Comparison of ENCODE assay signal across 30 cellular contexts in the genomic region with DNA sequence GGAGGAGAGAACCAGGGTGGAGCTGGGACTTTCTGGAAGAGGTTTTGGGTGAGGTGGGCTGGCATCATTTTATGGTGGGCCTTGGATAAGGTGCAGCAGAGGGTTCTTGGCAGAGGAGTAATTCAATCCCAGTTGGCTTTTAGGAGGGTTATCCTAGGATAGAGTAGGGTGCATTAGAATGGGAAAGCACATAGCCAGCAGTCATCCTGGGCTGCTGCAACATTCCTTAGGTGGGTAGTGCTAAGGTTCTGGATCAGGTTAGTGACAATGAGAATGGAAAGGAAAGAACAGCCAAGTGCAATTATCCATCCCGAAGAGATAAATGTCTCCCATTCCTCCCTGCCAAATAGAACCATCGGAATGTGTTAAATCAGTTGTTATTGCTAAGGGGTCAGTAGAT.
"Had no signal": no experiment of that assay in that cellular context is flagged by ENCODE, and none has a peak within 500 bp of the region (broad histone marks: within the 10 kb centered on the region; RNA-seq: fewer than 3 reads in every experiment).

No MANE protein-coding gene starts in this region.

- H3K27me3 Mint-ChIP-seq: stimulated activated memory B cell treated with anti-CD40 and anti-IgM and Interleukin-4, amounts not matched to agents 10 μg/mL and 1 μg/mL and 100 μg/mL, for 72 hours; type B pancreatic cell had no signal

- ATAC-seq: naive thymus-derived CD8-positive, alpha-beta T cell; pancreas; right cardiac atrium; right lobe of liver; stimulated activated memory B cell treated with anti-CD40 and anti-IgM and Interleukin-4, amounts not matched to agents 10 μg/mL and 1 μg/mL and 100 μg/mL, for 72 hours; stimulated activated naive CD8-positive, alpha-beta T cell treated with anti-CD3 and anti-CD28 coated beads, Interleukin-15, amount 100 ng/mL, for 72 hours; stimulated activated naive CD8-positive, alpha-beta T cell treated with anti-CD3 and anti-CD28 coated beads, Interleukin-15, Interleukin-2, amounts not matched to agents 100 U/mL and 50 U/mL, for 24 hours; upper lobe of right lung had no signal

- DNase-seq: naive thymus-derived CD8-positive, alpha-beta T cell; nephron progenitor cell; nucleus accumbens; pancreas; retina; right cardiac atrium; right lobe of liver; sigmoid colon; small intestine; stimulated activated CD4-positive, alpha-beta T cell treated with anti-CD3 and anti-CD28 coated beads, Interleukin-15, amount 100 ng/mL, for 24 hours; stimulated activated CD4-positive, alpha-beta T cell treated with anti-CD3 and anti-CD28 coated beads, Interleukin-2, amount 100 ng/mL, for 24 hours; stimulated activated CD4-positive, alpha-beta T cell treated with anti-CD3 and anti-CD28 coated beads, Interleukin-2, amount 100 ng/mL, for 48 hours; stimulated activated CD4-positive, alpha-beta T cell treated with anti-CD3 and anti-CD28 coated beads, Interleukin-4, amount 100 ng/mL, for 24 hours; stimulated activated CD8-positive, alpha-beta memory T cell treated with anti-CD3 and anti-CD28 coated beads, Interleukin-4, amount 100 ng/mL, for 48 hours; stimulated activated naive CD4-positive, alpha-beta T cell; stimulated activated naive CD8-positive, alpha-beta T cell treated with anti-CD3 and anti-CD28 coated beads, Interleukin-15, amount 100 ng/mL, for 72 hours; stimulated activated naive CD8-positive, alpha-beta T cell treated with anti-CD3 and anti-CD28 coated beads, Interleukin-15, Interleukin-2, amounts not matched to agents 100 U/mL and 50 U/mL, for 24 hours; substantia nigra; testis; tibial artery; transverse colon; upper lobe of right lung had no signal

- H3K4me3 ChIP-seq: pancreas, prostate gland, right lobe of liver, sigmoid colon, suprapubic skin, testis, tibial artery, transverse colon, upper lobe of right lung, vagina had no signal

- FAIRE-seq: pancreas, small intestine had no signal

- H3K27ac Mint-ChIP-seq: naive thymus-derived CD8-positive, alpha-beta T cell; natural killer cell treated with Interleukin-12 subunit alpha and Interleukin-12 subunit beta and Interleukin-15 and Interleukin-18, amount 100 ng/mL, for 72 hours; nephron progenitor cell; stimulated activated memory B cell treated with anti-CD40 and anti-IgM and Interleukin-4, amounts not matched to agents 10 μg/mL and 1 μg/mL and 100 μg/mL, for 72 hours; type B pancreatic cell had no signal

- H3K4me1 ChIP-seq: pancreas, prostate gland, right lobe of liver, sigmoid colon, suprapubic skin, testis, tibial artery, transverse colon, upper lobe of right lung, vagina had no signal

- H3K9me3 ChIP-seq: neutrophil, pancreas, prostate gland, right lobe of liver, sigmoid colon, suprapubic skin, testis, upper lobe of right lung, vagina had no signal

- H3K36me3 Mint-ChIP-seq: natural killer cell treated with Interleukin-12 subunit alpha and Interleukin-12 subunit beta and Interleukin-15 and Interleukin-18, amount 100 ng/mL, for 72 hours; stimulated activated memory B cell treated with anti-CD40 and anti-IgM and Interleukin-4, amounts not matched to agents 10 μg/mL and 1 μg/mL and 100 μg/mL, for 72 hours; type B pancreatic cell had no signal

- H3K27ac ChIP-seq: neutrophil, pancreas, prostate gland, right lobe of liver, sigmoid colon, suprapubic skin, testis, tibial artery, transverse colon, upper lobe of right lung, vagina had no signal

- H3K27me3 ChIP-seq: neutrophil, pancreas, right lobe of liver, sigmoid colon, suprapubic skin, testis, tibial artery, transverse colon, upper lobe of right lung, vagina had no signal

- H3K4me3 Mint-ChIP-seq: naive thymus-derived CD8-positive, alpha-beta T cell; natural killer cell treated with Interleukin-12 subunit alpha and Interleukin-12 subunit beta and Interleukin-15 and Interleukin-18, amount 100 ng/mL, for 72 hours; nephron progenitor cell; neural crest cell; stimulated activated memory B cell treated with anti-CD40 and anti-IgM and Interleukin-4, amounts not matched to agents 10 μg/mL and 1 μg/mL and 100 μg/mL, for 72 hours; stimulated activated naive CD8-positive, alpha-beta T cell treated with anti-CD3 and anti-CD28 coated beads, Interleukin-15, amount 100 ng/mL, for 72 hours; type B pancreatic cell had no signal

- H3K9me3 Mint-ChIP-seq: natural killer cell treated with Interleukin-12 subunit alpha and Interleukin-12 subunit beta and Interleukin-15 and Interleukin-18, amount 100 ng/mL, for 72 hours; stimulated activated naive CD8-positive, alpha-beta T cell treated with anti-CD3 and anti-CD28 coated beads, Interleukin-15, amount 100 ng/mL, for 72 hours had no signal

- H3K4me1 Mint-ChIP-seq: naive thymus-derived CD8-positive, alpha-beta T cell; neural crest cell; stimulated activated memory B cell treated with anti-CD40 and anti-IgM and Interleukin-4, amounts not matched to agents 10 μg/mL and 1 μg/mL and 100 μg/mL, for 72 hours; stimulated activated naive CD8-positive, alpha-beta T cell treated with anti-CD3 and anti-CD28 coated beads, Interleukin-15, amount 100 ng/mL, for 72 hours had no signal

- H3K36me3 ChIP-seq: neutrophil, pancreas, prostate gland, right lobe of liver, sigmoid colon, suprapubic skin, tibial artery, transverse colon, upper lobe of right lung, vagina had no signal
